15 cellular contexts compared by ENCODE assay signal in the genomic region with DNA sequence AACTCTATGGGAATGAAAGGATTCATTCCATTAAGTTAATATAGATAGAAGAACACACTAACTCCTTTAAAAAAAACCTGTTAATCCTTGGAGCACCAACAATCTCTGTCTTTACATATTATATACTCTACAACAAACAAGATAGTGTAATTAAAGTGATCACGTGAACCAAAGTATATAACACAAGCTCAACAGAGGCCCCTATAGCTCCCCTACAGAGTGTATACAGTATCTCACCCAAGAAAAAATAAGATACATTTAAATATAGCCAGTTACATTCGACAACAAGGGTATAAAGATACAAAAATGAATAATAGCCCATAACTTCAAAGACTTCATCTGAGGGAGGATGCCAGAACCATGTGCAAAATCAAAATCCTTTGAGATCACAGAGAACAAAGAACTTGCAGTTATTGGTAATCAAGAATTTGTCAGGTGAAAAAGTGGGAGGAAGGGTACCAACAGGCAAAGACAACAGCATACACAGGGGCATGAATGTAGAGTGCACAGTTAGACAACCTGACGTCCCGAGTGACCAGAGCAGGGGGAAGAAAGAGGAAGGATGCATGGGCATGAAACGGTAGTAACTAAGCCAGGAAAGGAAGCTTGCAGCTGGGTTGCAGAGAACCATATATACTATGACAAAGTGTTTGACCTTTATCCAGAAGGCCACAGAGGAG. TPM values are rescaled to one million over a fixed set of nuclear protein-coding genes. Genes with fewer than 3 reads are reported as not detected.
DNase-seq lines count a peak whose midpoint lies in the region; ATAC-seq and TF ChIP-seq lines count a peak whose summit lies in the region.
"Had no signal": no experiment of that assay in that cellular context is flagged by ENCODE, and none has a peak within 500 bp of the region (broad histone marks: within the 10 kb centered on the region; RNA-seq: fewer than 3 reads in every experiment).

No MANE protein-coding gene starts in this region.

- H3K4me3 Mint-ChIP-seq in endothelial cell (ENCODE audit: unreplicated experiment): peak overlapping the region; percentile 30
- H3K4me3 Mint-ChIP-seq in activated CD8-positive, alpha-beta memory T cell treated with anti-CD3 and anti-CD28 coated beads, Interleukin-2, amount 10 ng/mL, durations not matched to agents 7 days and 5 days: no peak overlapping the region
- H3K4me3 Mint-ChIP-seq: activated T-helper 17 cell treated with anti-CD3 and anti-CD28 coated beads, Interleukin-2, amount 50 U/mL, for 72 hours; CD8-positive, alpha-beta T cell had no signal

- POLR2A ChIA-PET in OCI-LY7 (lab: Charles Lee): interaction anchor here (0.6 to 2.8 kb wide), 9 partner anchors 8 to 89 kb away, joined by 3 to 16 read pairs (median 4); no protein-coding TSS in a partner anchor

- peaks cover 10% of the 10 kb centered on the region for H3K36me3 Mint-ChIP-seq in endothelial cell (ENCODE audit: low read depth, unreplicated experiment)
- peaks cover 54% of the 10 kb centered on the region for H3K36me3 Mint-ChIP-seq in activated CD8-positive, alpha-beta memory T cell treated with anti-CD3 and anti-CD28 coated beads, Interleukin-2, amount 10 ng/mL, durations not matched to agents 7 days and 5 days

- H3K27ac Mint-ChIP-seq in endothelial cell (ENCODE audit: unreplicated experiment): peak overlapping the region; percentile 14
- no peak overlapping the region for H3K27ac Mint-ChIP-seq in activated CD8-positive, alpha-beta memory T cell treated with anti-CD3 and anti-CD28 coated beads, Interleukin-2, amount 10 ng/mL, durations not matched to agents 7 days and 5 days
- H3K27ac Mint-ChIP-seq: activated T-helper 17 cell treated with anti-CD3 and anti-CD28 coated beads, Interleukin-2, amount 50 U/mL, for 72 hours; CD8-positive, alpha-beta T cell had no signal

- peaks cover 95% of the 10 kb centered on the region for H3K79me2 ChIP-seq in OCI-LY7 (ENCODE audit: insufficient read depth, low read depth, low read length)

- peaks cover 30 to 69% (median 39%) of the 10 kb centered on the region in 10 experiments for H3K4me1 ChIP-seq in BLaER1 treated with 17β-estradiol and CSF1 and Interleukin-3, amounts not matched to agents 10 nM and 100 nM
- H3K4me1 ChIP-seq in OCI-LY7 (ENCODE audit: insufficient read depth, low read length, poor library complexity, severe bottlenecking): peaks cover 50% of the 10 kb centered on the region

- CTCF ChIA-PET in OCI-LY7 (lab: Charles Lee; ENCODE audit: unreplicated experiment): interaction anchor here (1.0 to 1.4 kb wide), 2 partner anchors 14 to 20 kb away, joined by 3 read pairs; no protein-coding TSS in a partner anchor
- CTCF ChIA-PET in activated CD8-positive, alpha-beta memory T cell treated with anti-CD3 and anti-CD28 coated beads, Interleukin-2, amount 10 ng/mL, durations not matched to agents 7 days and 5 days (lab: Charles Lee): interaction anchor here (0.9 to 1.6 kb wide), 6 partner anchors 9 to 412 kb away, joined by 3 to 14 read pairs (median 4); no protein-coding TSS in a partner anchor

- H3K27me3 Mint-ChIP-seq in endothelial cell (ENCODE audit: unreplicated experiment): peaks cover 9% of the 10 kb centered on the region
- H3K27me3 Mint-ChIP-seq in activated CD8-positive, alpha-beta memory T cell treated with anti-CD3 and anti-CD28 coated beads, Interleukin-2, amount 10 ng/mL, durations not matched to agents 7 days and 5 days: no peaks in the 10 kb centered on the region
- H3K27me3 Mint-ChIP-seq: activated T-helper 17 cell treated with anti-CD3 and anti-CD28 coated beads, Interleukin-2, amount 50 U/mL, for 72 hours had no signal

- peaks cover 27% of the 10 kb centered on the region for H3K4me1 Mint-ChIP-seq in endothelial cell (ENCODE audit: unreplicated experiment)
- H3K4me1 Mint-ChIP-seq in activated CD8-positive, alpha-beta memory T cell treated with anti-CD3 and anti-CD28 coated beads, Interleukin-2, amount 10 ng/mL, durations not matched to agents 7 days and 5 days: peaks cover 41% of the 10 kb centered on the region

- TF ChIP-seq CTCF in GM12872 (IDR thresholded peaks at IDR 0.05; ENCODE audit: insufficient read depth, low read depth, low read length): 0 out of 3 replicates have a peak, but pooled peaks have one; percentile 16
- peak; percentile 69 for TF ChIP-seq CTCF in OCI-LY7 (conservative IDR thresholded peaks at IDR 0.05; ENCODE audit: low read length)
- no peak for TF ChIP-seq CTCF in endothelial cell (IDR thresholded peaks at IDR 0.05; ENCODE audit: unreplicated experiment)

- H3K9ac ChIP-seq in BLaER1 treated with 17β-estradiol and CSF1 and Interleukin-3, amounts not matched to agents 10 nM and 100 nM: peak overlapping the region in 1 of 11 experiments; percentile 17; a peak in 1 of 22 replicates

- no peak overlapping the region for H2AFZ ChIP-seq in OCI-LY7 (ENCODE audit: low read length)

- no TSS peak for BruUV-seq in OCI-LY7 (replicated peaks; lab: Mats Ljungman, UMichigan)

- intact Hi-C loops in OCI-LY7 (cut with micrococcal nuclease; ENCODE audit: unreplicated experiment): no loop called here
- intact Hi-C loops in sciatic nerve (cut with DNase I): no loop called here

- no peak for ATAC-seq in sciatic nerve
- ATAC-seq in activated CD8-positive, alpha-beta memory T cell treated with anti-CD3 and anti-CD28 coated beads, Interleukin-2, amount 10 ng/mL, durations not matched to agents 7 days and 5 days: no peak
- ATAC-seq: activated T-helper 17 cell treated with anti-CD3 and anti-CD28 coated beads, Interleukin-2, amount 50 U/mL, for 72 hours; CD8-positive, alpha-beta T cell had no signal

- H3K4me3 ChIP-seq in BLaER1 treated with 17β-estradiol and CSF1 and Interleukin-3, amounts not matched to agents 10 nM and 100 nM: peak overlapping the region in 3 of 10 experiments; percentile 3 to 89 (median 79); a peak in 5 of 20 replicates
- peak overlapping the region; percentile 80 for H3K4me3 ChIP-seq in OCI-LY7 (ENCODE audit: low read depth, low read length, poor library complexity, severe bottlenecking)
- H3K4me3 ChIP-seq: lung had no signal

- no peaks in the 10 kb centered on the region for H3K27me3 ChIP-seq in BLaER1 treated with 17β-estradiol and CSF1 and Interleukin-3, amounts not matched to agents 10 nM and 100 nM

- H3K27ac ChIP-seq in BLaER1 treated with 17β-estradiol and CSF1 and Interleukin-3, amounts not matched to agents 10 nM and 100 nM: 0 out of 22 replicates have a peak overlapping the region, but pooled peaks of 2 of the 11 experiments have one; percentile 3 to 8
- H3K27ac ChIP-seq in OCI-LY7 (ENCODE audit: low read depth, low read length, poor library complexity, severe bottlenecking): peak overlapping the region; percentile 42

- DNase-seq in OCI-LY7 (ENCODE audit: low spot score) (peak; percentile 51), endothelial cell (ENCODE audit: low spot score) (no peak), NCI-H1436 (lab: John Stamatoyannopoulos, UW) (no peak), sciatic nerve (ENCODE audit: low spot score) (no peak), ureter (ENCODE audit: low spot score) (no peak)
- no peak for DNase-seq in activated CD8-positive, alpha-beta memory T cell treated with anti-CD3 and anti-CD28 coated beads, Interleukin-2, amount 10 ng/mL, durations not matched to agents 7 days and 5 days
- DNase-seq: activated CD4-positive, alpha-beta T cell treated with anti-CD3 and anti-CD28 coated beads for 1 hour; CD8-positive, alpha-beta T cell; NCI-H1417 treated with DMSO at 0.1 percent for 48 hours; NCI-H524; Right ventricle myocardium superior had no signal

- no peaks in the 10 kb centered on the region; a peak in 1 of 22 replicates for H3K9me3 ChIP-seq in BLaER1 treated with 17β-estradiol and CSF1 and Interleukin-3, amounts not matched to agents 10 nM and 100 nM (replicated peaks in 1 of 11)
- peaks cover 4% of the 10 kb centered on the region; the same call in 1 of the 2 replicates for H3K9me3 ChIP-seq in OCI-LY7 (ENCODE audit: low read length)

- no peaks in the 10 kb centered on the region for H3K9me3 Mint-ChIP-seq in endothelial cell (ENCODE audit: unreplicated experiment)
- no peaks in the 10 kb centered on the region for H3K9me3 Mint-ChIP-seq in activated CD8-positive, alpha-beta memory T cell treated with anti-CD3 and anti-CD28 coated beads, Interleukin-2, amount 10 ng/mL, durations not matched to agents 7 days and 5 days (ENCODE audit: low read depth)
- H3K9me3 Mint-ChIP-seq: activated T-helper 17 cell treated with anti-CD3 and anti-CD28 coated beads, Interleukin-2, amount 50 U/mL, for 72 hours; CD8-positive, alpha-beta T cell had no signal

- peaks cover 50 to 77% (median 58%) of the 10 kb centered on the region in 11 experiments for H3K36me3 ChIP-seq in BLaER1 treated with 17β-estradiol and CSF1 and Interleukin-3, amounts not matched to agents 10 nM and 100 nM
- H3K36me3 ChIP-seq in OCI-LY7 (ENCODE audit: insufficient read depth, low read length): peaks cover 92% of the 10 kb centered on the region

- H3K9me2 ChIP-seq in OCI-LY7 (ENCODE audit: insufficient read depth, low read length): no peaks in the 10 kb centered on the region

- peaks cover 0 to 90% (median 24%) of the 10 kb centered on the region in 11 experiments; a peak in 16 of 22 replicates for H4K20me1 ChIP-seq in BLaER1 treated with 17β-estradiol and CSF1 and Interleukin-3, amounts not matched to agents 10 nM and 100 nM
- H4K20me1 ChIP-seq in OCI-LY7 (ENCODE audit: insufficient read depth, low read length): peaks cover 13% of the 10 kb centered on the region; the same call in 1 of the 2 replicates

- peak overlapping the region; percentile 54 to 96 (median 88) for H3K4me2 ChIP-seq in BLaER1 treated with 17β-estradiol and CSF1 and Interleukin-3, amounts not matched to agents 10 nM and 100 nM
- peak overlapping the region; percentile 79 for H3K4me2 ChIP-seq in OCI-LY7 (ENCODE audit: low read length)

RNA-seq across cellular contexts. Expression of a gene that starts 4.7 kb away (rescaled TPM):
- 39.0 and 48.7 TPM in 2 replicates for total RNA-seq in OCI-LY7 (2014; rRNA removed; shearing (Covaris generic))
- total RNA-seq in OCI-LY7 (2022) (128 and 147 TPM in 2 replicates), endothelial cell (ENCODE audit: unreplicated experiment) (45.3 TPM), sciatic nerve (64.7 TPM), ureter (42.5 TPM)
- 10 to 100 TPM; 42.1 to 71.0 TPM for total RNA-seq in activated CD8-positive, alpha-beta memory T cell treated with anti-CD3 and anti-CD28 coated beads, Interleukin-2, amount 10 ng/mL, durations not matched to agents 7 days and 5 days
